8 cellular contexts compared by ENCODE assay signal in genomic region chr1:207052736-207053545, GRCh38. TPM values are rescaled to one million over a fixed set of nuclear protein-coding genes. Genes with fewer than 3 reads are reported as not detected.
DNase-seq lines count a peak whose midpoint lies in the region; ATAC-seq and TF ChIP-seq lines count a peak whose summit lies in the region.

PFKFB2 (plus strand) TSS chr1:207053275; CDS start chr1:207054718, 1,443 bp downstream.

- H3K4me3 ChIP-seq in A673 (ENCODE audit: low read depth, low read length, poor library complexity, severe bottlenecking) = peak within 1 kb of the TSS; percentile 61
- H3K4me3 ChIP-seq in skin epidermis = peak within 1 kb of the TSS; percentile 45 to 82 (median 57)

- H3K27ac ChIP-seq in A673 (ENCODE audit: low read depth, low read length, poor library complexity, severe bottlenecking) (peak within 1 kb of the TSS; percentile 37), skin epidermis (peak within 1 kb of the TSS; percentile 33 to 94 (median 88))

- H3K27me3 ChIP-seq in A673 (replicated peaks; ENCODE audit: insufficient read depth, low read depth, low read length, poor library complexity) = no peaks in the 10 kb centered on the region

- CTCF ChIA-PET in A673 (lab: Charles Lee) = interaction anchor here (0.6 kb wide), 1 partner anchor 23 kb away, joined by 4 read pairs; no protein-coding TSS in a partner anchor

- BruUV-seq in A673 (replicated peaks; lab: Mats Ljungman, UMichigan) = no TSS peak

- peaks cover 14% of the 10 kb centered on the region for H3K36me3 ChIP-seq in A673 (ENCODE audit: insufficient read depth, low read length, poor library complexity, severe bottlenecking)

- TF ChIP-seq CTCF in A673 (conservative IDR thresholded peaks at IDR 0.05; ENCODE audit: low read depth, low read length) = no peak

- H3K9me3 ChIP-seq in A673 (ENCODE audit: low read depth, low read length, poor library complexity, severe bottlenecking) = no peaks in the 10 kb centered on the region

- DNase-seq in A673 (ENCODE audit: low spot score) = peak; percentile 97
- peak; percentile 99 for DNase-seq in NCI-H2196 treated with DMSO at 0.1 percent for 48 hours (lab: John Stamatoyannopoulos, UW; ENCODE audit: unreplicated experiment)
- DNase-seq in activated CD4-positive, CD25-positive, alpha-beta regulatory T cell treated with anti-CD3 and anti-CD28 coated beads, Interleukin-2, amount 50 U/mL, for 16 hours (ENCODE audit: low read depth, low spot score) = peak; percentile 84
- peak; percentile 94 for DNase-seq in central memory CD4-positive, alpha-beta T cell
- DNase-seq in iPS-NIHi7 (ENCODE audit: extremely low spot score) = peak; percentile 98

- peak; percentile 84 for ATAC-seq in GM18868 (IDR thresholded peaks at IDR 0.05; ENCODE audit: unreplicated experiment)
- ATAC-seq in HG03097 (IDR thresholded peaks at IDR 0.05; ENCODE audit: low FRiP score, unreplicated experiment) = peak; percentile 53

- H3K4me1 ChIP-seq in A673 (ENCODE audit: insufficient read depth, low read length, poor library complexity, severe bottlenecking) = peaks cover 18% of the 10 kb centered on the region

- intact Hi-C loops in A673 (cut with micrococcal nuclease; ENCODE audit: unreplicated experiment) = no loop called here

- POLR2A ChIA-PET in A673 (lab: Charles Lee; ENCODE audit: low non-redundant PET) = no interaction called here

RNA-seq across cellular contexts. Expression of gene PFKFB2, which starts in this region (rescaled TPM):
- 7.6 and 8.5 TPM in 2 replicates for total RNA-seq in A673 (2021)

Comparison
In these comparisons a context has a peak if more than half of its experiments do, and no peak if none do; other contexts are left out.
1. Peak in every context shown above with its lines: DNase-seq, ATAC-seq, H3K4me3 ChIP-seq and H3K27ac ChIP-seq.